ENCODE assay signal across 8 cellular contexts in the genomic region with DNA sequence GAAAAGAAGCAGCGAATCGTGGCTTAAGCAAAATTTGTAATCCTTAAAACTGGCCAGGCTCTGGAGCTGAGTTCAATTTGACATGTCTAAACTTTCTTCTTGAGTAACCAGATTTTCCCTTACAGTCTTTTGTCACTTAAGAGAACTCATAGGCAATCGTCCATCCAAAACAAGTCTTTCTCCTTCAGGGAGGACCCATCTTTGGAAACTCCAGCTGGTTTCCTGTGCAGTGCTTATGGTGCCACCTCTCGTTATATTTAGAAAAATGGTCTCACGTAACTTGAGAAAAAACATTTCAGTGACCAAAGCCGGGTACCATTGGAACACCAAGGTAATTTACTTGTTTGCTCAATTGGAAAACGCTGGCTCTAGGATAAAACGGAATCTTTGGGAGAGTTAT. TPM values are rescaled to one million over a fixed set of nuclear protein-coding genes. Genes with fewer than 3 reads are reported as not detected.
DNase-seq lines count a peak whose midpoint lies in the region; ATAC-seq and TF ChIP-seq lines count a peak whose summit lies in the region.

No MANE protein-coding gene starts in this region.

- H3K9me2 ChIP-seq in GM23248 (ENCODE audit: insufficient read depth) (no peaks in the 10 kb centered on the region), PC-3 (replicated peaks; ENCODE audit: low read length) (no peaks in the 10 kb centered on the region)

- H3F3A ChIP-seq in GM23248 (ENCODE audit: insufficient read depth): peaks cover 35% of the 10 kb centered on the region
- H3F3A ChIP-seq in PC-3 (ENCODE audit: low read length, unreplicated experiment): no peaks in the 10 kb centered on the region

- H3K4me3 ChIP-seq in GM23248 (peak overlapping the region; percentile 95), PC-3 (ENCODE audit: low read length) (peak overlapping the region; percentile 80), duodenal mucosa (ENCODE audit: low read depth in 1 of 2, low read length in 2 of 2) (peak overlapping the region; percentile 65 to 67)
- H3K4me3 ChIP-seq in naive thymus-derived CD4-positive, alpha-beta T cell (ENCODE audit: low read length): peak overlapping the region; percentile 71

- H3K79me2 ChIP-seq in GM23248 (ENCODE audit: insufficient read depth) (peaks cover 29% of the 10 kb centered on the region), PC-3 (ENCODE audit: low read length) (peaks cover 37% of the 10 kb centered on the region)

- H3K4me1 ChIP-seq in GM23248 (ENCODE audit: insufficient read depth): peaks cover 23% of the 10 kb centered on the region
- peaks cover 58% of the 10 kb centered on the region for H3K4me1 ChIP-seq in PC-3 (ENCODE audit: insufficient read depth, low read length)
- H3K4me1 ChIP-seq in duodenal mucosa (ENCODE audit: control insufficient read depth in 1 of 2, insufficient read depth in 2 of 2, low read length in 2 of 2): peaks cover 28 to 51% of the 10 kb centered on the region in 2 donors
- H3K4me1 ChIP-seq in naive thymus-derived CD4-positive, alpha-beta T cell (ENCODE audit: control insufficient read depth in 2 of 2, insufficient read depth in 2 of 2, low read length in 2 of 2): peaks cover 26 to 31% of the 10 kb centered on the region in 2 donors

- H2AFZ ChIP-seq in GM23248 (peak overlapping the region; percentile 80), PC-3 (ENCODE audit: low read length) (peak overlapping the region; percentile 84; the same call in 1 of the 2 replicates)

- in situ Hi-C loops in GM23248 (cut with MboI): no loop called here

- ATAC-seq in PC-3 (no peak), HG03565 (IDR thresholded peaks at IDR 0.05; ENCODE audit: unreplicated experiment) (no peak), GM21515 (IDR thresholded peaks at IDR 0.05; ENCODE audit: unreplicated experiment) (no peak)
- ATAC-seq in naive thymus-derived CD4-positive, alpha-beta T cell: no peak

- H3K9me3 ChIP-seq in GM23248 (ENCODE audit: low read depth) (no peaks in the 10 kb centered on the region), PC-3 (ENCODE audit: low read length) (no peaks in the 10 kb centered on the region), duodenal mucosa (ENCODE audit: control insufficient read depth in 1 of 2, low read length in 2 of 2) (no peaks in the 10 kb centered on the region)
- no peaks in the 10 kb centered on the region for H3K9me3 ChIP-seq in naive thymus-derived CD4-positive, alpha-beta T cell (ENCODE audit: control insufficient read depth in 2 of 3, low read length in 3 of 3)

- H3K27me3 Mint-ChIP-seq in naive thymus-derived CD4-positive, alpha-beta T cell: no peaks in the 10 kb centered on the region

- H3K36me3 ChIP-seq in GM23248 (ENCODE audit: low read depth) (no peaks in the 10 kb centered on the region), PC-3 (ENCODE audit: low read depth, low read length) (no peaks in the 10 kb centered on the region), duodenal mucosa (ENCODE audit: control insufficient read depth in 1 of 2, insufficient read depth in 2 of 2, low read length in 2 of 2) (no peaks in the 10 kb centered on the region)
- peaks cover 0 to 6% (median 0%) of the 10 kb centered on the region in 3 experiments for H3K36me3 ChIP-seq in naive thymus-derived CD4-positive, alpha-beta T cell (ENCODE audit: control insufficient read depth in 2 of 3, insufficient read depth in 3 of 3, low read length in 3 of 3)

- H3K27ac ChIP-seq in GM23248: peak overlapping the region; percentile 54
- H3K27ac ChIP-seq in PC-3 (ENCODE audit: low read length): peak overlapping the region; percentile 56
- peak overlapping the region; percentile 84 for H3K27ac ChIP-seq in duodenal mucosa (ENCODE audit: low read depth, low read length)
- H3K27ac ChIP-seq in naive thymus-derived CD4-positive, alpha-beta T cell (ENCODE audit: low read depth, low read length): peak overlapping the region; percentile 81

- peak overlapping the region; percentile 82 for H3K4me2 ChIP-seq in GM23248 (ENCODE audit: unreplicated experiment)
- peak overlapping the region; percentile 95 for H3K4me2 ChIP-seq in PC-3 (ENCODE audit: low read length)

- peak overlapping the region; percentile 84 to 97 (median 92) for H3K27ac Mint-ChIP-seq in naive thymus-derived CD4-positive, alpha-beta T cell

- H3K9me3 Mint-ChIP-seq in naive thymus-derived CD4-positive, alpha-beta T cell: no peaks in the 10 kb centered on the region

- H4K20me1 ChIP-seq in GM23248 (ENCODE audit: insufficient read depth) (no peaks in the 10 kb centered on the region), PC-3 (ENCODE audit: low read length) (peaks cover 19% of the 10 kb centered on the region)

- peak overlapping the region; percentile 86 to 97 (median 92) for H3K4me3 Mint-ChIP-seq in naive thymus-derived CD4-positive, alpha-beta T cell

- BruUV-seq in PC-3 (replicated peaks; lab: Mats Ljungman, UMichigan): no TSS peak

- H3K27me3 ChIP-seq in GM23248 (replicated peaks; ENCODE audit: insufficient read depth) (no peaks in the 10 kb centered on the region), PC-3 (ENCODE audit: low read length) (no peaks in the 10 kb centered on the region), duodenal mucosa (ENCODE audit: control insufficient read depth in 1 of 2, insufficient read depth in 2 of 2, low read length in 2 of 2) (no peaks in the 10 kb centered on the region)
- no peaks in the 10 kb centered on the region for H3K27me3 ChIP-seq in naive thymus-derived CD4-positive, alpha-beta T cell (ENCODE audit: control insufficient read depth in 2 of 2, insufficient read depth in 2 of 2, low read length in 2 of 2)

- WGBS in GM23248 (ENCODE audit: low coverage in 1 of 2, low lambda C conversion rate in 2 of 2, missing lambda C conversion rate in 2 of 2), 2 experiments: 45 to 50% methylated on average over 8 of the region's 8 CpGs

- intact Hi-C loops in PC-3 (cut with micrococcal nuclease): loop anchor here (1.0 to 10.0 kb wide), 3 partner anchors 37 to 249 kb away; no protein-coding TSS in a partner anchor
- intact Hi-C loops in naive thymus-derived CD4-positive, alpha-beta T cell (cut with micrococcal nuclease): loop anchor here (1.0 to 10.0 kb wide), 8 partner anchors 10 to 1901 kb away; a partner anchor contains a TSS

- POLR2A ChIA-PET in PC-3 (lab: Charles Lee; ENCODE audit: unreplicated experiment): no interaction called here
- POLR2A ChIA-PET in naive thymus-derived CD4-positive, alpha-beta T cell (lab: Charles Lee): interaction anchor here (0.7 to 5.5 kb wide), 9 partner anchors 29 to 74 kb away, joined by 3 to 52 read pairs (median 7); a partner anchor contains a TSS

- H3K4me1 Mint-ChIP-seq in naive thymus-derived CD4-positive, alpha-beta T cell: peaks cover 25 to 43% (median 39%) of the 10 kb centered on the region in 7 donors

- TF ChIP-seq CTCF in PC-3 (conservative IDR thresholded peaks at IDR 0.05; ENCODE audit: low read depth, low read length): peak; percentile 46

- H3K9ac ChIP-seq in GM23248 (peak overlapping the region; percentile 81; the same call in 1 of the 2 replicates), PC-3 (ENCODE audit: low read length) (peak overlapping the region; percentile 77), duodenal mucosa (ENCODE audit: low read depth in 1 of 2, low read length in 2 of 2) (peak overlapping the region; percentile 70 to 88)

- H3K36me3 Mint-ChIP-seq in naive thymus-derived CD4-positive, alpha-beta T cell: peaks cover 0 to 5% (median 0%) of the 10 kb centered on the region in 5 donors

- DNase-seq in GM23248 (peak; percentile 64), PC-3 (peak; percentile 51), nucleus accumbens (lab: John Stamatoyannopoulos, UW) (no peak)
- peak in 4 of 9 donors; percentile 35 to 54 (median 39) for DNase-seq in naive thymus-derived CD4-positive, alpha-beta T cell
- no peak for DNase-seq in activated naive CD4-positive, alpha-beta T cell treated with anti-CD3 and anti-CD28 coated beads, Interleukin-2, amount 50 U/mL, for 16 hours

- CTCF ChIA-PET in PC-3 (lab: Charles Lee): interaction anchor here (0.7 kb wide), 1 partner anchor 52 kb away, joined by 3 read pairs; no protein-coding TSS in a partner anchor
- CTCF ChIA-PET in naive thymus-derived CD4-positive, alpha-beta T cell (lab: Charles Lee): interaction anchor here (0.7 to 6.2 kb wide), 10 partner anchors 9 to 365 kb away, joined by 3 to 56 read pairs (median 4); a partner anchor contains a TSS

RNA-seq across cellular contexts. Expression of a gene that starts 1.9 kb away (rescaled TPM):
- total RNA-seq in GM23248 (2014; rRNA removed; shearing (Covaris generic)): 680 and 814 TPM in 2 replicates
- polyA plus RNA-seq in GM23248 (2016; fragmentation: Nextera tagmentation; extraction: Ambion mirVana): 676 and 703 TPM in 2 replicates
- total RNA-seq in PC-3 (2014; rRNA removed): 330 and 455 TPM in 2 replicates
- 100 to 1,000 TPM in 2 of 5 experiments, 10 to 100 TPM in 3; 83.8 to 122 (median 95.6) TPM for total RNA-seq in naive thymus-derived CD4-positive, alpha-beta T cell
- 10 to 100 TPM; 60.9 to 79.8 TPM for polyA plus RNA-seq in naive thymus-derived CD4-positive, alpha-beta T cell

RNA-seq across cellular contexts. Expression of a gene that starts 45.4 kb away (rescaled TPM):
- 1.3 and 2.1 TPM in 2 replicates for total RNA-seq in GM23248 (2014; rRNA removed; shearing (Covaris generic))
- polyA plus RNA-seq in GM23248 (2016; fragmentation: Nextera tagmentation; extraction: Ambion mirVana): 2.2 and 2.7 TPM in 2 replicates
- 45.1 and 45.7 TPM in 2 replicates for total RNA-seq in PC-3 (2014; rRNA removed)
- 100 to 1,000 TPM; 280 to 877 (median 371) TPM for total RNA-seq in naive thymus-derived CD4-positive, alpha-beta T cell
- polyA plus RNA-seq in naive thymus-derived CD4-positive, alpha-beta T cell: 100 to 1,000 TPM; 459 to 768 TPM

RNA-seq across cellular contexts. Expression of a gene that starts 57.5 kb away (rescaled TPM):
- 97.3 and 110 TPM in 2 replicates for total RNA-seq in GM23248 (2014; rRNA removed; shearing (Covaris generic))
- polyA plus RNA-seq in GM23248 (2016; fragmentation: Nextera tagmentation; extraction: Ambion mirVana): 178 TPM in 2 replicates
- 242 and 290 TPM in 2 replicates for total RNA-seq in PC-3 (2014; rRNA removed)
- 10 to 100 TPM; 46.9 to 91.7 (median 70.2) TPM for total RNA-seq in naive thymus-derived CD4-positive, alpha-beta T cell
- polyA plus RNA-seq in naive thymus-derived CD4-positive, alpha-beta T cell: 10 to 100 TPM; 85.1 to 88.9 TPM

Comparison
In these comparisons a context has a peak if more than half of its experiments do, and no peak if none do; other contexts are left out.
1. DNase-seq: peak in GM23248 (single experiment) and PC-3 (single experiment); none in nucleus accumbens (0 of 56) and activated naive CD4-positive, alpha-beta T cell treated with anti-CD3 and anti-CD28 coated beads, Interleukin-2, amount 50 U/mL, for 16 hours (single experiment).
2. RNA of a gene that starts 45.4 kb away (total RNA-seq): 280 to 877 TPM in naive thymus-derived CD4-positive, alpha-beta T cell and 45.1 to 45.7 TPM in PC-3; 1.3 to 2.1 TPM in GM23248; every median in the first group is over 10 times any median in the second.
3. Peak in every context shown above with its lines, with median percentiles within 50 percentile points of each other: H3K27ac ChIP-seq, H3K4me3 ChIP-seq and H3K9ac ChIP-seq.